8 cellular contexts compared by ENCODE assay signal in genomic region chr3:114745322-114746240, GRCh38.
DNase-seq lines count a peak whose midpoint lies in the region; ATAC-seq, FAIRE-seq and TF ChIP-seq lines count a peak whose summit lies in the region.
"Had no signal": no experiment of that assay in that cellular context is flagged by ENCODE, and none has a peak within 500 bp of the region (broad histone marks: within the 10 kb centered on the region; RNA-seq: fewer than 3 reads in every experiment).

No MANE protein-coding gene starts in this region.

- H3K27ac ChIP-seq in HepG2 (ENCODE audit: extremely low read length, insufficient read depth, low read length) (peak overlapping the region; percentile 54), tibial artery (peak overlapping the region; percentile 13 to 58)

- H3K9me3 Mint-ChIP-seq in MCF 10A (ENCODE audit: unreplicated experiment), result no peaks in the 10 kb centered on the region

- DNase-seq in HS-5 (ENCODE audit: low read depth), result peak; percentile 61
- DNase-seq in MCF 10A (ENCODE audit: unreplicated experiment), result peak; percentile 25
- DNase-seq in HepG2 (ENCODE audit: low spot score), result peak; percentile 91
- DNase-seq in tibial artery, result no peak
- DNase-seq in NAMALWA (ENCODE audit: low spot score), result no peak
- no peak for DNase-seq in activated CD4-positive, CD25-positive, alpha-beta regulatory T cell treated with anti-CD3 and anti-CD28 coated beads, Interleukin-2, amount 50 U/mL, for 72 hours
- DNase-seq: amygdala had no signal

- H3K4me1 ChIP-seq in HepG2 (ENCODE audit: insufficient read depth, low read length), result peaks cover 46% of the 10 kb centered on the region
- peaks cover 0 to 35% (median 8%) of the 10 kb centered on the region in 4 donors for H3K4me1 ChIP-seq in tibial artery

- no peaks in the 10 kb centered on the region for H3K36me3 ChIP-seq in HepG2 (replicated peaks in 1 of 2; ENCODE audit: control insufficient read depth in 1 of 2, insufficient read depth in 2 of 2, low read length in 2 of 2)
- H3K36me3 ChIP-seq in tibial artery, result no peaks in the 10 kb centered on the region

- peak; percentile 93 for FAIRE-seq in HepG2 (lab: Jason Lieb, UNC)

- H3K27me3 ChIP-seq in HepG2 (ENCODE audit: control insufficient read depth in 1 of 2, insufficient read depth in 2 of 2, low read length in 2 of 2), result no peaks in the 10 kb centered on the region
- H3K27me3 ChIP-seq in tibial artery, result no peaks in the 10 kb centered on the region

- H3K79me2 ChIP-seq in HepG2 (ENCODE audit: insufficient read depth, low read length), result no peaks in the 10 kb centered on the region

- no peaks in the 10 kb centered on the region for H3K27me3 Mint-ChIP-seq in MCF 10A (ENCODE audit: insufficient read depth, unreplicated experiment)

- peak overlapping the region; percentile 32 for H3K27ac Mint-ChIP-seq in MCF 10A (ENCODE audit: low read depth, unreplicated experiment)

- in situ Hi-C loops in HepG2 (cut with HindIII; ENCODE audit: extremely low pct_ligation_motif_present, low pct_unique_long_range_greater_than_20kb), result no loop called here

- peak overlapping the region; percentile 36 for H3K9ac ChIP-seq in HepG2 (ENCODE audit: insufficient read depth, low read depth, low read length)

- POLR2A ChIA-PET in MCF 10A (lab: Yijun Ruan, JAX) (no interaction called here), HepG2 (lab: Yijun Ruan, JAX) (interaction anchor here (1.0 kb wide), 1 partner anchor 39 kb away, joined by 4 read pairs; no protein-coding TSS in a partner anchor)

- intact Hi-C loops in MCF 10A (cut with micrococcal nuclease), result no loop called here
- intact Hi-C loops in HepG2 (cut with micrococcal nuclease; ENCODE audit: unreplicated experiment), result loop anchor here (2.0 to 10.0 kb wide), 4 partner anchors 15 to 402 kb away; partner anchors contain the start of gene ZBTB20
- intact Hi-C loops in tibial artery (cut with DNase I; ENCODE audit: low total_unique reads), result no loop called here

- H3K4me2 ChIP-seq in HepG2 (ENCODE audit: low read depth, low read length), result peak overlapping the region; percentile 69

- no peak for TF ChIP-seq RAD21 in HepG2 (CRISPR knock-in tag; IDR thresholded peaks at IDR 0.05)

- no peaks in the 10 kb centered on the region for H3K36me3 Mint-ChIP-seq in MCF 10A (ENCODE audit: insufficient read depth, unreplicated experiment)

- BruUV-seq in MCF 10A (replicated peaks; lab: Mats Ljungman, UMichigan) (no TSS peak), HepG2 (replicated peaks; lab: Mats Ljungman, UMichigan) (TSS peak; percentile 85)

- H3K4me3 ChIP-seq in HepG2 (replicated peaks in 1 of 3; ENCODE audit: insufficient read depth in 1 of 3, low read depth in 2 of 3, low read length in 3 of 3) (peak overlapping the region; percentile 39 to 55 (median 46); a peak in 5 of 6 replicates), tibial artery (no peak overlapping the region)

- peak in 1 of 2 experiments; percentile 56; a peak in 1 of 4 replicates for TF ChIP-seq EP300 in HepG2 (IDR thresholded peaks at IDR 0.05; ENCODE audit: low read depth in 2 of 2, low read length in 2 of 2)
- TF ChIP-seq EP300 in HepG2 (CRISPR knock-in tag; IDR thresholded peaks at IDR 0.05; ENCODE audit: borderline replicate concordance), result no peak

- TF ChIP-seq CTCF in MCF 10A (IDR thresholded peaks at IDR 0.05; ENCODE audit: unreplicated experiment) (no peak), HepG2 (CRISPR knock-in tag; IDR thresholded peaks at IDR 0.05) (no peak), tibial artery (IDR thresholded peaks at IDR 0.05) (no peak)

- TF ChIP-seq POLR2A in HepG2 (IDR thresholded peaks at IDR 0.05; ENCODE audit: insufficient read depth in 1 of 2, low read depth in 2 of 2, low read length in 2 of 2), result no peak

- WGBS in HepG2 (ENCODE audit: low lambda C conversion rate), result 4% methylated on average over 5 of the region's 5 CpGs

- H3K4me1 Mint-ChIP-seq in MCF 10A (ENCODE audit: insufficient read depth, unreplicated experiment), result peaks cover 25% of the 10 kb centered on the region

- ATAC-seq in HepG2, result peak; percentile 100
- ATAC-seq in GM19351 (IDR thresholded peaks at IDR 0.05; ENCODE audit: unreplicated experiment), result no peak

- CTCF ChIA-PET in MCF 10A (lab: Yijun Ruan, JAX) (interaction anchor here (0.6 kb wide), 1 partner anchor 41 kb away, joined by 3 read pairs; no protein-coding TSS in a partner anchor), HepG2 (lab: Yijun Ruan, JAX; ENCODE audit: low intra/inter-chr PET ratio, low total read pairs) (no interaction called here)

- no peaks in the 10 kb centered on the region for H4K20me1 ChIP-seq in HepG2 (ENCODE audit: insufficient read depth, low read length)

- peak overlapping the region; percentile 3 for H3K4me3 Mint-ChIP-seq in MCF 10A (ENCODE audit: unreplicated experiment)

- no peak overlapping the region for H2AFZ ChIP-seq in HepG2 (ENCODE audit: low read length)

- H3K9me3 ChIP-seq in HepG2 (ENCODE audit: low read length) (no peaks in the 10 kb centered on the region), tibial artery (no peaks in the 10 kb centered on the region)

TF ChIP-seq in HepG2, 621 proteins besides CTCF, POLR2A, EP300 and RAD21 (continues in another document):
- TF ChIP-seq SRY (CRISPR knock-in tag; IDR thresholded peaks at IDR 0.05), result no peak
- no peak for TF ChIP-seq ZNF776 (CRISPR knock-in tag; IDR thresholded peaks at IDR 0.05)
- no peak for TF ChIP-seq JUND (CRISPR knock-in tag; IDR thresholded peaks at IDR 0.05)
- peak; percentile 42 for TF ChIP-seq MED1 (CRISPR knock-in tag; IDR thresholded peaks at IDR 0.05)
- no peak for TF ChIP-seq ZSCAN22 (CRISPR knock-in tag; IDR thresholded peaks at IDR 0.05)
- no peak for TF ChIP-seq ZNF33B (CRISPR knock-in tag; IDR thresholded peaks at IDR 0.05)
- TF ChIP-seq ZFP37 (CRISPR knock-in tag; IDR thresholded peaks at IDR 0.05; ENCODE audit: borderline replicate concordance), result no peak
- TF ChIP-seq, protein P1, sequence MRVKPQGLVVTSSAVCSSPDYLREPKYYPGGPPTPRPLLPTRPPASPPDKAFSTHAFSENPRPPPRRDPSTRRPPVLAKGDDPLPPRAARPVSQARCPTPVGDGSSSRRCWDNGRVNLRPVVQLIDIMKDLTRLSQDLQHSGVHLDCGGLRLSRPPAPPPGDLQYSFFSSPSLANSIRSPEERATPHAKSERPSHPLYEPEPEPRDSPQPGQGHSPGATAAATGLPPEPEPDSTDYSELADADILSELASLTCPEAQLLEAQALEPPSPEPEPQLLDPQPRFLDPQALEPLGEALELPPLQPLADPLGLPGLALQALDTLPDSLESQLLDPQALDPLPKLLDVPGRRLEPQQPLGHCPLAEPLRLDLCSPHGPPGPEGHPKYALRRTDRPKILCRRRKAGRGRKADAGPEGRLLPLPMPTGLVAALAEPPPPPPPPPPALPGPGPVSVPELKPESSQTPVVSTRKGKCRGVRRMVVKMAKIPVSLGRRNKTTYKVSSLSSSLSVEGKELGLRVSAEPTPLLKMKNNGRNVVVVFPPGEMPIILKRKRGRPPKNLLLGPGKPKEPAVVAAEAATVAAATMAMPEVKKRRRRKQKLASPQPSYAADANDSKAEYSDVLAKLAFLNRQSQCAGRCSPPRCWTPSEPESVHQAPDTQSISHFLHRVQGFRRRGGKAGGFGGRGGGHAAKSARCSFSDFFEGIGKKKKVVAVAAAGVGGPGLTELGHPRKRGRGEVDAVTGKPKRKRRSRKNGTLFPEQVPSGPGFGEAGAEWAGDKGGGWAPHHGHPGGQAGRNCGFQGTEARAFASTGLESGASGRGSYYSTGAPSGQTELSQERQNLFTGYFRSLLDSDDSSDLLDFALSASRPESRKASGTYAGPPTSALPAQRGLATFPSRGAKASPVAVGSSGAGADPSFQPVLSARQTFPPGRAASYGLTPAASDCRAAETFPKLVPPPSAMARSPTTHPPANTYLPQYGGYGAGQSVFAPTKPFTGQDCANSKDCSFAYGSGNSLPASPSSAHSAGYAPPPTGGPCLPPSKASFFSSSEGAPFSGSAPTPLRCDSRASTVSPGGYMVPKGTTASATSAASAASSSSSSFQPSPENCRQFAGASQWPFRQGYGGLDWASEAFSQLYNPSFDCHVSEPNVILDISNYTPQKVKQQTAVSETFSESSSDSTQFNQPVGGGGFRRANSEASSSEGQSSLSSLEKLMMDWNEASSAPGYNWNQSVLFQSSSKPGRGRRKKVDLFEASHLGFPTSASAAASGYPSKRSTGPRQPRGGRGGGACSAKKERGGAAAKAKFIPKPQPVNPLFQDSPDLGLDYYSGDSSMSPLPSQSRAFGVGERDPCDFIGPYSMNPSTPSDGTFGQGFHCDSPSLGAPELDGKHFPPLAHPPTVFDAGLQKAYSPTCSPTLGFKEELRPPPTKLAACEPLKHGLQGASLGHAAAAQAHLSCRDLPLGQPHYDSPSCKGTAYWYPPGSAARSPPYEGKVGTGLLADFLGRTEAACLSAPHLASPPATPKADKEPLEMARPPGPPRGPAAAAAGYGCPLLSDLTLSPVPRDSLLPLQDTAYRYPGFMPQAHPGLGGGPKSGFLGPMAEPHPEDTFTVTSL (CRISPR knock-in tag; IDR thresholded peaks at IDR 0.05; ENCODE audit: borderline replicate concordance), result peak; percentile 41; the same call in 1 of the 2 replicates
- TF ChIP-seq SRSF9 (IDR thresholded peaks at IDR 0.05; ENCODE audit: borderline replicate concordance, insufficient read depth, low read depth, low read length, poor library complexity, severe bottlenecking), result no peak
- no peak for TF ChIP-seq ZMAT5 (CRISPR knock-in tag; IDR thresholded peaks at IDR 0.05; ENCODE audit: borderline replicate concordance, low read depth)
- TF ChIP-seq REXO4 (CRISPR knock-in tag; IDR thresholded peaks at IDR 0.05; ENCODE audit: borderline replicate concordance), result no peak
- peak; percentile 68; the same call in 1 of the 2 replicates for TF ChIP-seq HNRNPUL1 (IDR thresholded peaks at IDR 0.05; ENCODE audit: low read depth, low read length)

Comparison
In these comparisons a context has a peak if more than half of its experiments do, and no peak if none do; other contexts are left out.
1. DNase-seq: peak in HS-5 (single experiment), MCF 10A (single experiment) and HepG2 (single experiment); none in tibial artery (0 of 2), NAMALWA (single experiment) and activated CD4-positive, CD25-positive, alpha-beta regulatory T cell treated with anti-CD3 and anti-CD28 coated beads, Interleukin-2, amount 50 U/mL, for 72 hours (single experiment).
2. H3K4me3 ChIP-seq: peak in HepG2 (3 of 3); none in tibial artery (0 of 2).